8 cellular contexts compared by ENCODE assay signal in the genomic region with DNA sequence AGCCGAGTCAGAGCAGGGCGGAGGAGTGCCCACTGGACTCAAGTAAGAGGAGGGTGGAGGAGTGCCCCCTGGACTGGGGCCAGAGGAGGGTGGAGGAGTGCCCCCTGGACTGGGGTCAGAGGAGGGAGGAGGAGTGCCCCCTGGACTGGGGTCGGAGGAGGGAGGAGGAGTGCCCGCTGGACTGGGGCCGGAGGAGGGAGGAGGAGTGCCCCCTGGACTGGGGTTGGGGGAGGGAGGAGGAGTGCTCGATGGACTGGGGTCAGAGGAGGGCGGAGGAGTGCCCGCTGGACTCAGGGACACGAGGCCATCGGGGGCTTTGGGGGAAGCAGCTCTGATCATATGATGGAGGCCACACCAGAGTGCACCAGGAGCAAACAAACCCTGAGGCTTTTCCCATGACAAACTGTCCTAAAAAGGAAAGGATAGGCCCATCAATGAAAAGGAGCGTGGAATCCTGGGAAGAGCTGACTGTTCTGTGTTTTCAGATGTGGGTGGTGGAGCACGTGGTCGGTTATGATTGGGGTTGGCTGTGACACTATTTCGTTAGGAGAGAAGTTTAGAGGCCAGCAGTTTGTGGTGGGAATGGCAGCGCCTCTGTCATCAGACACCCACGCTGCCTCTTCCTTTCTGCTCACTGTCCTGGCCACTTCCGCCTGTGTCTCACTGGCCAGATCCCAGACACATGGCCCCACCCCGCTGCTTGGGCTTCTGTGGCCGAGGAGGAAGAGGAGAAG.
DNase-seq lines count a peak whose midpoint lies in the region; ATAC-seq and TF ChIP-seq lines count a peak whose summit lies in the region.

No MANE protein-coding gene starts in this region.

- peak overlapping the region; percentile 57 for H3K4me3 ChIP-seq in NB4 (ENCODE audit: low read depth, low read length)

- no peaks in the 10 kb centered on the region for H3K36me3 Mint-ChIP-seq in nephron (ENCODE audit: low read depth)

- H3K9me3 Mint-ChIP-seq in nephron, result no peaks in the 10 kb centered on the region

- peak overlapping the region; percentile 8 to 70 (median 30) for H3K27ac Mint-ChIP-seq in nephron

- peaks cover 18% of the 10 kb centered on the region for H3K27me3 Mint-ChIP-seq in nephron (ENCODE audit: low read depth)

- no peak for ATAC-seq in HG02870 (IDR thresholded peaks at IDR 0.05; ENCODE audit: unreplicated experiment)
- ATAC-seq in HG03432 (IDR thresholded peaks at IDR 0.05; ENCODE audit: unreplicated experiment), result no peak

- peak overlapping the region; percentile 4 for H3K27ac ChIP-seq in cingulate gyrus (ENCODE audit: low read depth, low read length)

- DNase-seq in C1 segment of cervical spinal cord (lab: John Stamatoyannopoulos, UW) (peak in 10 of 14 donors; percentile 12 to 68 (median 48)), NB4 (ENCODE audit: low read depth) (peak; percentile 98), T-helper 9 cell (no peak)
- no peak for DNase-seq in effector CD8-positive, alpha-beta T cell (lab: John Stamatoyannopoulos, UW)

- peaks cover 21% of the 10 kb centered on the region for H3K4me1 Mint-ChIP-seq in nephron

- H3K4me3 Mint-ChIP-seq in nephron, result no peak overlapping the region

- peak; percentile 48 for TF ChIP-seq POLR2A in NB4 (IDR thresholded peaks at IDR 0.05; ENCODE audit: extremely low read depth, insufficient read length)

- TF ChIP-seq CTCF in NB4 (IDR thresholded peaks at IDR 0.05; ENCODE audit: low read depth, low read length) (no peak), nephron (IDR thresholded peaks at IDR 0.05; ENCODE audit: unreplicated experiment in 3 of 3) (no peak)

Comparison
In these comparisons a context has a peak if more than half of its experiments do, and no peak if none do; other contexts are left out.
1. DNase-seq: peak in C1 segment of cervical spinal cord (10 of 14) and NB4 (single experiment); none in effector CD8-positive, alpha-beta T cell (single experiment) and T-helper 9 cell (single experiment).